In genomic region chrX:150506486-150506885, GRCh38 we compare ENCODE assay signal across 15 cellular contexts.
DNase-seq lines count a peak whose midpoint lies in the region; ATAC-seq and TF ChIP-seq lines count a peak whose summit lies in the region.
"Had no signal": no experiment of that assay in that cellular context is flagged by ENCODE, and none has a peak within 500 bp of the region (broad histone marks: within the 10 kb centered on the region; RNA-seq: fewer than 3 reads in every experiment).

No MANE protein-coding gene starts in this region.

- peaks cover 9% of the 10 kb centered on the region for H3K23me2 ChIP-seq in H9 (ENCODE audit: insufficient read length, low read depth, low read length, poor library complexity, severe bottlenecking)

- peak overlapping the region; percentile 31 for H3K18ac ChIP-seq in H9 (ENCODE audit: insufficient read length, low read depth, low read length)

- DNase-seq in H9 = peak; percentile 64
- DNase-seq in adrenal gland = no peak
- DNase-seq in kidney tubule cell (ENCODE audit: low spot score) = peak; percentile 27
- DNase-seq in COR-L47 (lab: John Stamatoyannopoulos, UW) = no peak
- no peak for DNase-seq in NCI-H446 treated with DMSO at 0.1 percent for 48 hours (lab: John Stamatoyannopoulos, UW)
- DNase-seq in CD14-positive monocyte (ENCODE audit: low spot score) = no peak
- no peak for DNase-seq in naive thymus-derived CD8-positive, alpha-beta T cell
- DNase-seq: activated CD4-positive, alpha-beta T cell treated with anti-CD3 and anti-CD28 coated beads, Interleukin-2, amount 50 U/mL, for 4 hours; amygdala; hippocampal formation; KG1; NCI-H1694; SHP77 treated with DMSO at 0.1 percent for 48 hours had no signal

- no peak overlapping the region for H3T11ph ChIP-seq in H9 (ENCODE audit: low read length)

- H3K4me1 Mint-ChIP-seq in H9 (peaks cover 42 to 47% of the 10 kb centered on the region in 2 experiments), CD14-positive monocyte (peaks cover 13% of the 10 kb centered on the region)
- H3K4me1 Mint-ChIP-seq in naive thymus-derived CD8-positive, alpha-beta T cell = no peaks in the 10 kb centered on the region

- no peak overlapping the region for H2AK5ac ChIP-seq in H9 (ENCODE audit: insufficient read length, low read length)

- no peak overlapping the region for H4K8ac ChIP-seq in H9 (replicated peaks; ENCODE audit: insufficient read length, low read depth, low read length)

- H2AFZ ChIP-seq in H9 (ENCODE audit: low read length) = no peak overlapping the region

- peaks cover 0 to 3% (median 0%) of the 10 kb centered on the region in 3 experiments; a peak in 2 of 7 replicates for H3K36me3 Mint-ChIP-seq in H9 (ENCODE audit: insufficient read depth in 1 of 3, low read depth in 3 of 3)
- no peaks in the 10 kb centered on the region for H3K36me3 Mint-ChIP-seq in CD14-positive monocyte
- no peaks in the 10 kb centered on the region for H3K36me3 Mint-ChIP-seq in naive thymus-derived CD8-positive, alpha-beta T cell

- H4K20me1 ChIP-seq in BLaER1 treated with 17β-estradiol and CSF1 and Interleukin-3, amounts not matched to agents 10 nM and 100 nM = no peaks in the 10 kb centered on the region; a peak in 1 of 22 replicates
- H4K20me1 ChIP-seq in H9 (ENCODE audit: control insufficient read depth, insufficient read depth, insufficient read length) = no peaks in the 10 kb centered on the region

- H3K9ac ChIP-seq in BLaER1 treated with 17β-estradiol and CSF1 and Interleukin-3, amounts not matched to agents 10 nM and 100 nM = no peak overlapping the region
- no peak overlapping the region for H3K9ac ChIP-seq in H9 (ENCODE audit: extremely low read depth, insufficient read length, low read length)

- H3K79me1 ChIP-seq in H9 (ENCODE audit: insufficient read depth, low read depth, low read length, poor library complexity, severe bottlenecking) = no peaks in the 10 kb centered on the region

- H3K4me3 Mint-ChIP-seq in H9 (peak overlapping the region; percentile 41 to 66), CD14-positive monocyte (no peak overlapping the region)
- H3K4me3 Mint-ChIP-seq in naive thymus-derived CD8-positive, alpha-beta T cell = no peak overlapping the region

- TF ChIP-seq POLR2A in adrenal gland (IDR thresholded peaks at IDR 0.05) = no peak

- no peaks in the 10 kb centered on the region for H3K9me3 ChIP-seq in BLaER1 treated with 17β-estradiol and CSF1 and Interleukin-3, amounts not matched to agents 10 nM and 100 nM (replicated peaks in 1 of 11)
- no peaks in the 10 kb centered on the region for H3K9me3 ChIP-seq in H9 (ENCODE audit: control insufficient read depth, low read depth, low read length)
- H3K9me3 ChIP-seq in adrenal gland (replicated peaks in 1 of 3) = no peaks in the 10 kb centered on the region
- H3K9me3 ChIP-seq: HAP-1 had no signal

- peaks cover 17 to 53% (median 45%) of the 10 kb centered on the region in 10 experiments for H3K4me1 ChIP-seq in BLaER1 treated with 17β-estradiol and CSF1 and Interleukin-3, amounts not matched to agents 10 nM and 100 nM
- H3K4me1 ChIP-seq in H9 (ENCODE audit: insufficient read depth, low read length) = peaks cover 19% of the 10 kb centered on the region; the same call in 1 of the 2 replicates
- peaks cover 7 to 14% of the 10 kb centered on the region in 2 donors for H3K4me1 ChIP-seq in adrenal gland (replicated peaks in 1 of 2)

- no peaks in the 10 kb centered on the region for H3K27me3 ChIP-seq in BLaER1 treated with 17β-estradiol and CSF1 and Interleukin-3, amounts not matched to agents 10 nM and 100 nM
- H3K27me3 ChIP-seq in H9 (ENCODE audit: insufficient read depth, low read length) = no peaks in the 10 kb centered on the region
- H3K27me3 ChIP-seq in adrenal gland = no peaks in the 10 kb centered on the region

- H3K14ac ChIP-seq in H9 (ENCODE audit: insufficient read depth, low read length) = no peak overlapping the region; the same call in 1 of the 2 replicates

- H3K56ac ChIP-seq in H9 (ENCODE audit: insufficient read length, low read depth, low read length) = no peak overlapping the region

- H3K27me3 Mint-ChIP-seq in H9 (ENCODE audit: low read depth) (no peaks in the 10 kb centered on the region; the same call in 1 of the 2 replicates), CD14-positive monocyte (ENCODE audit: low read depth in 3 of 3) (peaks cover 0 to 6% (median 2%) of the 10 kb centered on the region in 3 donors)
- no peaks in the 10 kb centered on the region for H3K27me3 Mint-ChIP-seq in naive thymus-derived CD8-positive, alpha-beta T cell

- no peak overlapping the region for H3K23ac ChIP-seq in H9 (ENCODE audit: insufficient read length, low read depth, low read length)

- H2BK120ac ChIP-seq in H9 (ENCODE audit: low read depth, low read length, poor library complexity, severe bottlenecking) = no peak overlapping the region

- H3K27ac ChIP-seq in BLaER1 treated with 17β-estradiol and CSF1 and Interleukin-3, amounts not matched to agents 10 nM and 100 nM = peak overlapping the region in 1 of 11 experiments; percentile 69; a peak in 3 of 22 replicates
- H3K27ac ChIP-seq in H9 (ENCODE audit: insufficient read length, low read depth, low read length) (peak overlapping the region; percentile 95), adrenal gland (peak overlapping the region in 3 of 5 donors; percentile 79 to 92 (median 85))

- H3K27ac Mint-ChIP-seq in H9 = peak overlapping the region; percentile 85 to 99 (median 92)
- H3K27ac Mint-ChIP-seq in CD14-positive monocyte = peak overlapping the region in 1 of 7 donors; percentile 46
- H3K27ac Mint-ChIP-seq in naive thymus-derived CD8-positive, alpha-beta T cell = no peak overlapping the region

- H4K91ac ChIP-seq in H9 (ENCODE audit: insufficient read length, low read depth, low read length) = no peak overlapping the region

- no peak for TF ChIP-seq CTCF in H9 (conservative IDR thresholded peaks at IDR 0.05)
- TF ChIP-seq CTCF in adrenal gland (IDR thresholded peaks at IDR 0.05) = no peak
- TF ChIP-seq CTCF in CD14-positive monocyte (IDR thresholded peaks at IDR 0.05) = no peak

- no peak overlapping the region for H3K4me3 ChIP-seq in BLaER1 treated with 17β-estradiol and CSF1 and Interleukin-3, amounts not matched to agents 10 nM and 100 nM
- no peak overlapping the region for H3K4me3 ChIP-seq in adrenal gland
- H3K4me3 ChIP-seq: HAP-1 had no signal

- H3K36me3 ChIP-seq in BLaER1 treated with 17β-estradiol and CSF1 and Interleukin-3, amounts not matched to agents 10 nM and 100 nM = no peaks in the 10 kb centered on the region
- H3K36me3 ChIP-seq in adrenal gland (replicated peaks in 1 of 2) = no peaks in the 10 kb centered on the region
- H3K36me3 ChIP-seq: HAP-1 had no signal

- no peak overlapping the region for H2BK12ac ChIP-seq in H9 (ENCODE audit: insufficient read length, low read depth, low read length)

- POLR2A ChIA-PET in naive thymus-derived CD8-positive, alpha-beta T cell (lab: Charles Lee) = no interaction called here

- no peaks in the 10 kb centered on the region for H3K79me2 ChIP-seq in H9 (ENCODE audit: insufficient read depth, low read length)

- no CpG with 5 or more reads among the region's 6 CpGs for WGBS in H9 (ENCODE audit: extremely low coverage, insufficient read length, low lambda C conversion rate)
- WGBS in adrenal gland, 4 donors = 53 to 80% (median 67%) methylated on average over 5 to 6 of the region's 6 CpGs

- no peak overlapping the region for H2BK20ac ChIP-seq in H9 (ENCODE audit: low read depth, low read length, poor library complexity, severe bottlenecking)

- ATAC-seq in naive thymus-derived CD8-positive, alpha-beta T cell = no peak

- no peak overlapping the region; the same call in 1 of the 2 replicates for H3K4ac ChIP-seq in H9 (ENCODE audit: low read depth, low read length)

- H2BK5ac ChIP-seq in H9 (ENCODE audit: insufficient read length, low read length) = peak overlapping the region; percentile 0

- peak overlapping the region; percentile 25 for H4K5ac ChIP-seq in H9 (ENCODE audit: insufficient read length, low read depth, low read length)

- intact Hi-C loops in adrenal gland (cut with DNase I) (loop anchor here in 1 of 2 donors (5.0 kb wide), 1 partner anchor 211 kb away; no protein-coding TSS in a partner anchor), CD14-positive monocyte (cut with micrococcal nuclease) (no loop called here)

- H2BK15ac ChIP-seq in H9 (ENCODE audit: low read depth, low read length) = no peak overlapping the region

- H3K9me3 Mint-ChIP-seq in H9 (peaks cover 58 to 68% of the 10 kb centered on the region in 2 experiments), CD14-positive monocyte (no peaks in the 10 kb centered on the region)
- H3K9me3 Mint-ChIP-seq in naive thymus-derived CD8-positive, alpha-beta T cell = no peaks in the 10 kb centered on the region

- H3K4me2 ChIP-seq in BLaER1 treated with 17β-estradiol and CSF1 and Interleukin-3, amounts not matched to agents 10 nM and 100 nM = peak overlapping the region; percentile 53 to 80 (median 71)
- H3K4me2 ChIP-seq in H9 (ENCODE audit: insufficient read depth, insufficient read length, low read length) = peak overlapping the region; percentile 60

Comparison
In these comparisons a context has a peak if more than half of its experiments do, and no peak if none do; other contexts are left out.
1. DNase-seq: peak in H9 (single experiment) and kidney tubule cell (single experiment); none in adrenal gland (0 of 7), COR-L47 (single experiment), NCI-H446 treated with DMSO at 0.1 percent for 48 hours (single experiment), CD14-positive monocyte (single experiment) and naive thymus-derived CD8-positive, alpha-beta T cell (0 of 10).
2. H3K27ac Mint-ChIP-seq: peak in H9 (3 of 3); none in naive thymus-derived CD8-positive, alpha-beta T cell (0 of 10).
3. H3K4me3 Mint-ChIP-seq: peak in H9 (2 of 2); none in CD14-positive monocyte (0 of 2) and naive thymus-derived CD8-positive, alpha-beta T cell (0 of 10).